21 cellular contexts compared by ENCODE assay signal in the genomic region with DNA sequence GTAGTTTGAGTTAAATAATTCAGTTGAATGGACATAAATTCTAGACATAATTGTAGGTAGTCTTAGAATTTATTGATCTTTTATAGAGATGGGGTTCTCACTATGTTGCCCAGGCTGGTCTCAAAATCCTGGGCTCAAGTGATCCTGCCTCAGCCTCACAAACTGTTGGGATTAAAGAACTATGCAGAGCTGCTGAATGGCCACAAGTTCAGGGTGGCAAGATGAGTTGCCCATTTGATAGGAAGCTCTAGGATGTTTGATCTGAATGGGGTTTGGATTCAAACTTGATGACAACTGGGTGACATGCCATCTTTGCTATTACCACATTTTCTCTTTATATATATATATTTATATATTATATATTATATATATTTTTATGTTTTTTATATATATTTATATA. TPM values are rescaled to one million over a fixed set of nuclear protein-coding genes. Genes with fewer than 3 reads are reported as not detected.
DNase-seq lines count a peak whose midpoint lies in the region; TF ChIP-seq lines count a peak whose summit lies in the region.
"Had no signal": no experiment of that assay in that cellular context is flagged by ENCODE, and none has a peak within 500 bp of the region (broad histone marks: within the 10 kb centered on the region; RNA-seq: fewer than 3 reads in every experiment).

No MANE protein-coding gene starts in this region.

- no peaks in the 10 kb centered on the region for H3K9me3 Mint-ChIP-seq in activated T-cell treated with anti-CD3 and anti-CD28 coated beads, Interleukin-2, amount 50 U/mL, for 24 hours
- H3K9me3 Mint-ChIP-seq in nephron progenitor cell = peaks cover 36% of the 10 kb centered on the region
- H3K9me3 Mint-ChIP-seq: dendritic cell treated with granulocyte-macrophage colony-stimulating factor and Interleukin-4, amounts not matched to agents 40 ng/mL and 50 ng/mL, for 4 days; immature natural killer cell had no signal

- intact Hi-C loops in dorsolateral prefrontal cortex (cut with DNase I) = no loop called here
- intact Hi-C loops in spleen (cut with DNase I; ENCODE audit: low total_unique reads) = no loop called here

- H3K27ac Mint-ChIP-seq in activated T-cell treated with anti-CD3 and anti-CD28 coated beads, Interleukin-2, amount 50 U/mL, for 24 hours = peak overlapping the region; percentile 98
- peak overlapping the region; percentile 57 for H3K27ac Mint-ChIP-seq in nephron progenitor cell
- H3K27ac Mint-ChIP-seq: dendritic cell treated with granulocyte-macrophage colony-stimulating factor and Interleukin-4, amounts not matched to agents 40 ng/mL and 50 ng/mL, for 4 days had no signal

- no peak overlapping the region for H2AFZ ChIP-seq in SU-DHL-6 (ENCODE audit: low read depth, low read length, severe bottlenecking)

- H3K9me2 ChIP-seq in SU-DHL-6 (replicated peaks; ENCODE audit: insufficient read depth, low read length) = no peaks in the 10 kb centered on the region

- peaks cover 0 to 46% (median 19%) of the 10 kb centered on the region in 6 donors for H3K4me1 ChIP-seq in spleen

- H3K27me3 ChIP-seq in SU-DHL-6 (ENCODE audit: low read length) (no peaks in the 10 kb centered on the region), dorsolateral prefrontal cortex (peaks cover 0 to 48% (median 5%) of the 10 kb centered on the region in 45 donors), spleen (replicated peaks in 1 of 7) (no peaks in the 10 kb centered on the region)
- H3K27me3 ChIP-seq: neutrophil had no signal

- peak overlapping the region; percentile 92 for H3K4me2 ChIP-seq in SU-DHL-6 (ENCODE audit: low read depth, low read length, poor library complexity, severe bottlenecking)

- H4K20me1 ChIP-seq in SU-DHL-6 (ENCODE audit: low read depth, low read length) = no peaks in the 10 kb centered on the region

- H3F3A ChIP-seq in SU-DHL-6 (ENCODE audit: insufficient read depth) = peaks cover 68% of the 10 kb centered on the region

- H3K36me3 ChIP-seq in SU-DHL-6 (ENCODE audit: low read length) = peaks cover 16% of the 10 kb centered on the region
- H3K36me3 ChIP-seq in spleen = peaks cover 0 to 61% (median 3%) of the 10 kb centered on the region in 6 donors
- H3K36me3 ChIP-seq: left ventricle myocardium inferior, neutrophil had no signal

- H3K27ac ChIP-seq in SU-DHL-6 (ENCODE audit: low read depth, low read length) (no peak overlapping the region), dorsolateral prefrontal cortex (no peak overlapping the region), spleen (no peak overlapping the region)
- H3K27ac ChIP-seq: left ventricle myocardium inferior, neutrophil, tibial nerve had no signal

- H3K4me3 Mint-ChIP-seq in activated T-cell treated with anti-CD3 and anti-CD28 coated beads, Interleukin-2, amount 50 U/mL, for 24 hours = peak overlapping the region; percentile 97
- no peak overlapping the region for H3K4me3 Mint-ChIP-seq in nephron progenitor cell
- H3K4me3 Mint-ChIP-seq: dendritic cell treated with granulocyte-macrophage colony-stimulating factor and Interleukin-4, amounts not matched to agents 40 ng/mL and 50 ng/mL, for 4 days; immature natural killer cell had no signal

- H3K27me3 Mint-ChIP-seq in activated T-cell treated with anti-CD3 and anti-CD28 coated beads, Interleukin-2, amount 50 U/mL, for 24 hours = peaks cover 20% of the 10 kb centered on the region
- no peaks in the 10 kb centered on the region for H3K27me3 Mint-ChIP-seq in nephron progenitor cell (ENCODE audit: low read depth, poor library complexity)
- H3K27me3 Mint-ChIP-seq: dendritic cell treated with granulocyte-macrophage colony-stimulating factor and Interleukin-4, amounts not matched to agents 40 ng/mL and 50 ng/mL, for 4 days had no signal

- peaks cover 21% of the 10 kb centered on the region for H3K79me2 ChIP-seq in SU-DHL-6 (ENCODE audit: insufficient read depth, low read length)

- TF ChIP-seq POLR2A in GM19099 (IDR thresholded peaks at IDR 0.05; ENCODE audit: extremely low read depth, insufficient read length, low read depth) (peak; percentile 21), spleen (IDR thresholded peaks at IDR 0.05) (no peak)

- no peak for DNase-seq in activated T-cell treated with anti-CD3 and anti-CD28 coated beads, Interleukin-2, amount 50 U/mL, for 24 hours
- DNase-seq in activated T-cell treated with anti-CD3 and anti-CD28 coated beads for 4 hours (no peak), nephron progenitor cell (no peak), dorsolateral prefrontal cortex (no peak), spleen (no peak)
- no peak for DNase-seq in stimulated activated CD4-positive, alpha-beta T cell treated with anti-CD3 and anti-CD28 coated beads, Interleukin-4, amount 100 ng/mL, for 24 hours
- DNase-seq: COR-L47, H7, immature natural killer cell, left ventricle myocardium inferior, NCI-H1105 treated with DMSO at 0.1 percent for 48 hours, NCI-H2171 treated with DMSO at 0.1 percent for 48 hours, NCI-H748 treated with DMSO at 0.1 percent for 48 hours had no signal

- H3K9me3 ChIP-seq in SU-DHL-6 (ENCODE audit: insufficient read depth, low read length) (no peaks in the 10 kb centered on the region), spleen (no peaks in the 10 kb centered on the region)
- H3K9me3 ChIP-seq: left ventricle myocardium inferior, neutrophil, tibial nerve had no signal

- peaks cover 15% of the 10 kb centered on the region for H3K4me1 Mint-ChIP-seq in activated T-cell treated with anti-CD3 and anti-CD28 coated beads, Interleukin-2, amount 50 U/mL, for 24 hours (ENCODE audit: low read depth)
- H3K4me1 Mint-ChIP-seq in nephron progenitor cell = peaks cover 23% of the 10 kb centered on the region

- H3K4me3 ChIP-seq in SU-DHL-6 (ENCODE audit: insufficient read depth, low read length, poor library complexity, severe bottlenecking) (no peak overlapping the region), dorsolateral prefrontal cortex (no peak overlapping the region), spleen (no peak overlapping the region)
- H3K4me3 ChIP-seq: left ventricle myocardium inferior, tibial nerve had no signal

- no peak overlapping the region for H3K9ac ChIP-seq in SU-DHL-6 (ENCODE audit: low read length)

- no peak for TF ChIP-seq CTCF in SU-DHL-6 (IDR thresholded peaks at IDR 0.05; ENCODE audit: insufficient read depth, low read length, poor library complexity, severe bottlenecking)
- no peak for TF ChIP-seq CTCF in nephron progenitor cell (IDR thresholded peaks at IDR 0.05)
- TF ChIP-seq CTCF in dorsolateral prefrontal cortex (IDR thresholded peaks at IDR 0.05 in 54 of 56, conservative IDR thresholded peaks at IDR 0.05 in 2 of 56; ENCODE audit: low read depth in 1 of 56, partially characterized antibody in 56 of 56) = no peak
- TF ChIP-seq CTCF in spleen (IDR thresholded peaks at IDR 0.05 in 8 of 11, conservative IDR thresholded peaks at IDR 0.05 in 3 of 11) = no peak

- H3K36me3 Mint-ChIP-seq in activated T-cell treated with anti-CD3 and anti-CD28 coated beads, Interleukin-2, amount 50 U/mL, for 24 hours (ENCODE audit: low read depth) = peaks cover 58% of the 10 kb centered on the region
- H3K36me3 Mint-ChIP-seq in nephron progenitor cell (ENCODE audit: low read depth) = peaks cover 26% of the 10 kb centered on the region

RNA-seq across cellular contexts. Expression of a gene that starts 3.6 kb away (rescaled TPM):
- total RNA-seq in dorsolateral prefrontal cortex (100 to 1,000 TPM in 21 of 120 experiments, 10 to 100 TPM in 99; 23.1 to 180 (median 63.0) TPM), spleen (1,000 to 10,000 TPM in 3 of 7 donors, 100 to 1,000 TPM in 4; 151 to 3,237 (median 224) TPM)
- 1,000 to 10,000 TPM; 4,155 to 7,329 (median 5,596) TPM for polyA plus RNA-seq in spleen

RNA-seq across cellular contexts. Expression of a gene that starts 8.4 kb away (rescaled TPM):
- total RNA-seq in dorsolateral prefrontal cortex = 10 to 100 TPM in 3 of 120 experiments, 1 to 10 TPM in 117; 1.5 to 11.7 (median 4.6) TPM
- 100 to 1,000 TPM in 1 of 7 donors, 10 to 100 TPM in 6; 70.7 to 103 (median 81.5) TPM for total RNA-seq in spleen
- polyA plus RNA-seq in spleen = 100 to 1,000 TPM in 2 of 3 donors, 10 to 100 TPM in 1; 76.5 to 139 (median 103) TPM
- total RNA-seq: fibroblast of villous mesenchyme, renal cortical epithelial cell, RPMI7951 had no signal

RNA-seq across cellular contexts. Expression of a gene that starts 13.4 kb away (rescaled TPM):
- total RNA-seq in dorsolateral prefrontal cortex = 10 to 100 TPM in 117 of 120 experiments, 1 to 10 TPM in 3; 8.9 to 38.7 (median 15.0) TPM
- total RNA-seq in spleen = 10 to 100 TPM; 22.9 to 33.8 (median 31.0) TPM
- polyA plus RNA-seq in spleen = 10 to 100 TPM; 23.9 to 38.5 (median 36.6) TPM

RNA-seq across cellular contexts. Expression of a gene that starts 13.7 kb away (rescaled TPM):
- total RNA-seq in dorsolateral prefrontal cortex (100 to 1,000 TPM in 8 of 120 experiments, 10 to 100 TPM in 112; 46.4 to 112 (median 81.5) TPM), spleen (10 to 100 TPM; 42.9 to 74.1 (median 67.0) TPM)
- polyA plus RNA-seq in spleen = 10 to 100 TPM; 34.1 to 55.3 (median 45.3) TPM

RNA-seq across cellular contexts. Expression of a gene that starts 45.8 kb away (rescaled TPM):
- total RNA-seq in dorsolateral prefrontal cortex = 10 to 100 TPM in 115 of 120 experiments, 1 to 10 TPM in 5; 7.6 to 22.0 (median 14.8) TPM
- 10 to 100 TPM in 3 of 7 donors, 1 to 10 TPM in 4; 3.7 to 12.3 (median 9.8) TPM for total RNA-seq in spleen
- polyA plus RNA-seq in spleen = 10 to 100 TPM in 1 of 3 donors, 1 to 10 TPM in 2; 8.9 to 13.3 (median 9.5) TPM

Comparison
In these comparisons a context has a peak if more than half of its experiments do, and no peak if none do; other contexts are left out.
1. RNA of a gene that starts 8.4 kb away (total RNA-seq): 70.7 to 103 TPM in spleen; 1.5 to 11.7 TPM in dorsolateral prefrontal cortex; every median in the first group is over 4 times any median in the second.